ENCODE assay signal across 10 cellular contexts in genomic region chr12:93245543-93245942, GRCh38.
DNase-seq lines count a peak whose midpoint lies in the region; ATAC-seq and TF ChIP-seq lines count a peak whose summit lies in the region.
"Had no signal": no experiment of that assay in that cellular context is flagged by ENCODE, and none has a peak within 500 bp of the region (broad histone marks: within the 10 kb centered on the region; RNA-seq: fewer than 3 reads in every experiment).

No MANE protein-coding gene starts in this region.

- no peak for TF ChIP-seq CTCF in hepatocyte (IDR thresholded peaks at IDR 0.05; ENCODE audit: poor library complexity)
- no peak for TF ChIP-seq CTCF in BE2C (IDR thresholded peaks at IDR 0.05; ENCODE audit: low read depth, low read length)

- H3K27ac Mint-ChIP-seq in T-helper 1 cell treated with Interleukin-12 subunit alpha and Interleukin-12 subunit beta and Interleukin-4 antibody, amounts not matched to agents 30 μg/mL and 1 μg/mL, for 36 hours: peak overlapping the region; percentile 82
- no peak overlapping the region for H3K27ac Mint-ChIP-seq in stimulated activated effector memory CD8-positive, alpha-beta T cell treated with anti-CD3 and anti-CD28 coated beads, Interleukin-12 subunit alpha, Interleukin-12 subunit beta, amount 100 ng/mL, for 72 hours

- H3K79me2 ChIP-seq in hepatocyte: no peaks in the 10 kb centered on the region

- H3K27me3 Mint-ChIP-seq in T-helper 1 cell treated with Interleukin-12 subunit alpha and Interleukin-12 subunit beta and Interleukin-4 antibody, amounts not matched to agents 30 μg/mL and 1 μg/mL, for 36 hours (ENCODE audit: low read depth): no peaks in the 10 kb centered on the region

- H3K4me1 ChIP-seq in hepatocyte (ENCODE audit: insufficient read depth) (peaks cover 12% of the 10 kb centered on the region), BE2C (peaks cover 12% of the 10 kb centered on the region)

- ATAC-seq in HG02763 (IDR thresholded peaks at IDR 0.05; ENCODE audit: unreplicated experiment): peak; percentile 49
- peak; percentile 53 for ATAC-seq in stimulated activated effector memory CD8-positive, alpha-beta T cell treated with anti-CD3 and anti-CD28 coated beads, Interleukin-12 subunit alpha, Interleukin-12 subunit beta, amount 100 ng/mL, for 72 hours

- H3K9me2 ChIP-seq in hepatocyte (replicated peaks; ENCODE audit: insufficient read depth): no peaks in the 10 kb centered on the region

- H3K36me3 Mint-ChIP-seq in T-helper 1 cell treated with Interleukin-12 subunit alpha and Interleukin-12 subunit beta and Interleukin-4 antibody, amounts not matched to agents 30 μg/mL and 1 μg/mL, for 36 hours (ENCODE audit: low read depth): no peaks in the 10 kb centered on the region
- no peaks in the 10 kb centered on the region for H3K36me3 Mint-ChIP-seq in stimulated activated effector memory CD8-positive, alpha-beta T cell treated with anti-CD3 and anti-CD28 coated beads, Interleukin-12 subunit alpha, Interleukin-12 subunit beta, amount 100 ng/mL, for 72 hours

- H3K4me3 ChIP-seq in hepatocyte (no peak overlapping the region), BE2C (ENCODE audit: low read depth, low read length) (no peak overlapping the region)

- H3K9me3 ChIP-seq in hepatocyte (ENCODE audit: low read depth) (no peaks in the 10 kb centered on the region), BE2C (no peaks in the 10 kb centered on the region)

- no peaks in the 10 kb centered on the region for H4K20me1 ChIP-seq in hepatocyte (ENCODE audit: insufficient read depth, poor library complexity, severe bottlenecking)

- DNase-seq in activated CD4-positive, alpha-beta T cell treated with anti-CD3 and anti-CD28 coated beads for 48 hours: peak; percentile 27
- DNase-seq in activated CD4-positive, alpha-beta T cell treated with anti-CD3 and anti-CD28 coated beads, Interleukin-2, amount 50 U/mL, for 48 hours: no peak
- no peak for DNase-seq in stimulated activated effector memory CD8-positive, alpha-beta T cell treated with anti-CD3 and anti-CD28 coated beads, Interleukin-12 subunit alpha, Interleukin-12 subunit beta, amount 100 ng/mL, for 72 hours (ENCODE audit: low spot score in 2 of 2)
- DNase-seq in hepatocyte (ENCODE audit: low spot score) (no peak), BE2C (no peak), RKO (ENCODE audit: low spot score) (no peak)
- DNase-seq: ACHN, midbrain had no signal

- H3K36me3 ChIP-seq in hepatocyte (replicated peaks; ENCODE audit: insufficient read depth, low read depth): no peaks in the 10 kb centered on the region
- H3K36me3 ChIP-seq in BE2C: no peaks in the 10 kb centered on the region

- H3K9me3 Mint-ChIP-seq in T-helper 1 cell treated with Interleukin-12 subunit alpha and Interleukin-12 subunit beta and Interleukin-4 antibody, amounts not matched to agents 30 μg/mL and 1 μg/mL, for 36 hours: no peaks in the 10 kb centered on the region
- H3K9me3 Mint-ChIP-seq in stimulated activated effector memory CD8-positive, alpha-beta T cell treated with anti-CD3 and anti-CD28 coated beads, Interleukin-12 subunit alpha, Interleukin-12 subunit beta, amount 100 ng/mL, for 72 hours: no peaks in the 10 kb centered on the region

- H3K27ac ChIP-seq in hepatocyte: no peak overlapping the region

- no peaks in the 10 kb centered on the region for H3K27me3 ChIP-seq in hepatocyte
- H3K27me3 ChIP-seq in BE2C: no peaks in the 10 kb centered on the region

- WGBS in hepatocyte (ENCODE audit: low lambda C conversion rate, missing lambda C conversion rate): 79% methylated on average over 5 of the region's 5 CpGs

- H2AFZ ChIP-seq in hepatocyte: no peak overlapping the region

- peak overlapping the region; percentile 54 for H3K4me3 Mint-ChIP-seq in T-helper 1 cell treated with Interleukin-12 subunit alpha and Interleukin-12 subunit beta and Interleukin-4 antibody, amounts not matched to agents 30 μg/mL and 1 μg/mL, for 36 hours
- no peak overlapping the region for H3K4me3 Mint-ChIP-seq in stimulated activated effector memory CD8-positive, alpha-beta T cell treated with anti-CD3 and anti-CD28 coated beads, Interleukin-12 subunit alpha, Interleukin-12 subunit beta, amount 100 ng/mL, for 72 hours

- H3K4me2 ChIP-seq in hepatocyte: no peak overlapping the region

- peaks cover 58% of the 10 kb centered on the region for H3K4me1 Mint-ChIP-seq in T-helper 1 cell treated with Interleukin-12 subunit alpha and Interleukin-12 subunit beta and Interleukin-4 antibody, amounts not matched to agents 30 μg/mL and 1 μg/mL, for 36 hours (ENCODE audit: low read depth)
- H3K4me1 Mint-ChIP-seq in stimulated activated effector memory CD8-positive, alpha-beta T cell treated with anti-CD3 and anti-CD28 coated beads, Interleukin-12 subunit alpha, Interleukin-12 subunit beta, amount 100 ng/mL, for 72 hours: peaks cover 24% of the 10 kb centered on the region
